Comparison of ENCODE assay signal across 14 cellular contexts in genomic region chr16:49399594-49400364, GRCh38. TPM values are rescaled to one million over a fixed set of nuclear protein-coding genes. Genes with fewer than 3 reads are reported as not detected.
DNase-seq lines count a peak whose midpoint lies in the region; ATAC-seq and TF ChIP-seq lines count a peak whose summit lies in the region.
"Had no signal": no experiment of that assay in that cellular context is flagged by ENCODE, and none has a peak within 500 bp of the region (broad histone marks: within the 10 kb centered on the region; RNA-seq: fewer than 3 reads in every experiment).

No MANE protein-coding gene starts in this region.

- H3K4me1 ChIP-seq in OCI-LY7 (ENCODE audit: insufficient read depth, low read length, poor library complexity, severe bottlenecking) (peaks cover 34% of the 10 kb centered on the region), A673 (ENCODE audit: insufficient read depth, low read length, poor library complexity, severe bottlenecking) (no peaks in the 10 kb centered on the region)

- peak overlapping the region; percentile 79; the same call in 1 of the 2 replicates for H2AFZ ChIP-seq in OCI-LY7 (ENCODE audit: low read length)

- H3K9me3 ChIP-seq in OCI-LY7 (ENCODE audit: low read length) (peaks cover 7% of the 10 kb centered on the region; the same call in 1 of the 2 replicates), A673 (ENCODE audit: low read depth, low read length, poor library complexity, severe bottlenecking) (no peaks in the 10 kb centered on the region)

- H3K4me3 ChIP-seq in OCI-LY7 (ENCODE audit: low read depth, low read length, poor library complexity, severe bottlenecking) (peak overlapping the region; percentile 45), A673 (ENCODE audit: low read depth, low read length, poor library complexity, severe bottlenecking) (no peak overlapping the region)

- H3K36me3 ChIP-seq in OCI-LY7 (ENCODE audit: insufficient read depth, low read length): no peaks in the 10 kb centered on the region
- no peaks in the 10 kb centered on the region for H3K36me3 ChIP-seq in A673 (ENCODE audit: insufficient read depth, low read length, poor library complexity, severe bottlenecking)

- no peaks in the 10 kb centered on the region for H4K20me1 ChIP-seq in OCI-LY7 (ENCODE audit: insufficient read depth, low read length)

- BruUV-seq in OCI-LY7 (replicated peaks; lab: Mats Ljungman, UMichigan) (no TSS peak), A673 (replicated peaks; lab: Mats Ljungman, UMichigan) (no TSS peak)

- CTCF ChIA-PET in OCI-LY7 (lab: Charles Lee; ENCODE audit: unreplicated experiment): interaction anchor here (0.9 to 1.1 kb wide), 2 partner anchors 12 to 16 kb away, joined by 3 to 4 read pairs; no protein-coding TSS in a partner anchor
- CTCF ChIA-PET in A673 (lab: Charles Lee): no interaction called here

- intact Hi-C loops in OCI-LY7 (cut with micrococcal nuclease; ENCODE audit: unreplicated experiment): loop anchor here (1.0 to 2.0 kb wide), 3 partner anchors 17 to 63 kb away; no protein-coding TSS in a partner anchor
- intact Hi-C loops in A673 (cut with micrococcal nuclease; ENCODE audit: unreplicated experiment): loop anchor here (10.0 kb wide), 1 partner anchor 815 kb away; no protein-coding TSS in a partner anchor

- POLR2A ChIA-PET in OCI-LY7 (lab: Charles Lee): interaction anchor here (0.9 to 3.3 kb wide), 6 partner anchors 10 to 65 kb away, joined by 3 to 24 read pairs (median 4); no protein-coding TSS in a partner anchor
- POLR2A ChIA-PET in A673 (lab: Charles Lee; ENCODE audit: low non-redundant PET): no interaction called here

- no peaks in the 10 kb centered on the region for H3K79me2 ChIP-seq in OCI-LY7 (ENCODE audit: insufficient read depth, low read depth, low read length)

- DNase-seq in OCI-LY7 (ENCODE audit: low spot score) (peak; percentile 91), KG1 (lab: John Stamatoyannopoulos, UW) (no peak), glomerular visceral epithelial cell (ENCODE audit: extremely low spot score) (no peak), A673 (ENCODE audit: low spot score) (no peak), NCI-H187 (lab: John Stamatoyannopoulos, UW) (no peak)
- DNase-seq: mesenchymal stem cell; stimulated activated CD8-positive, alpha-beta memory T cell treated with anti-CD3 and anti-CD28 coated beads, Interleukin-4, amount 100 ng/mL, for 48 hours had no signal

- H3K4me2 ChIP-seq in OCI-LY7 (ENCODE audit: low read length): peak overlapping the region; percentile 75

- ATAC-seq in GM18511 (IDR thresholded peaks at IDR 0.05; ENCODE audit: unreplicated experiment): peak; percentile 99
- peak; percentile 99 for ATAC-seq in GM21367 (IDR thresholded peaks at IDR 0.05; ENCODE audit: unreplicated experiment)
- ATAC-seq in HG03039 (IDR thresholded peaks at IDR 0.05; ENCODE audit: unreplicated experiment): peak; percentile 98
- ATAC-seq: activated CD4-positive, CD25-positive, alpha-beta regulatory T cell treated with anti-CD3 and anti-CD28 coated beads, Interleukin-2, amount 50 U/mL, for 24 hours; CD8-positive, alpha-beta T cell had no signal

- peak overlapping the region; percentile 80 for H3K27ac ChIP-seq in OCI-LY7 (ENCODE audit: low read depth, low read length, poor library complexity, severe bottlenecking)
- no peak overlapping the region for H3K27ac ChIP-seq in A673 (ENCODE audit: low read depth, low read length, poor library complexity, severe bottlenecking)

- peaks cover 16% of the 10 kb centered on the region for H3K27me3 ChIP-seq in A673 (replicated peaks; ENCODE audit: insufficient read depth, low read depth, low read length, poor library complexity)

- H3K9me2 ChIP-seq in OCI-LY7 (ENCODE audit: insufficient read depth, low read length): no peaks in the 10 kb centered on the region

- TF ChIP-seq CTCF in OCI-LY7 (conservative IDR thresholded peaks at IDR 0.05; ENCODE audit: low read length) (no peak), A673 (conservative IDR thresholded peaks at IDR 0.05; ENCODE audit: low read depth, low read length) (no peak)

RNA-seq across cellular contexts. Expression of gene C16orf78, which starts 26.2 kb away (rescaled TPM):
- not detected in 2 replicates for total RNA-seq in OCI-LY7 (2014; rRNA removed; shearing (Covaris generic))
- not detected in 2 replicates for total RNA-seq in OCI-LY7 (2022)
- not detected in 2 replicates for total RNA-seq in A673 (2021)
- total RNA-seq: CD8-positive, alpha-beta T cell; M059J; RPMI7951 had no signal
